25 cellular contexts compared by ENCODE assay signal in the genomic region with DNA sequence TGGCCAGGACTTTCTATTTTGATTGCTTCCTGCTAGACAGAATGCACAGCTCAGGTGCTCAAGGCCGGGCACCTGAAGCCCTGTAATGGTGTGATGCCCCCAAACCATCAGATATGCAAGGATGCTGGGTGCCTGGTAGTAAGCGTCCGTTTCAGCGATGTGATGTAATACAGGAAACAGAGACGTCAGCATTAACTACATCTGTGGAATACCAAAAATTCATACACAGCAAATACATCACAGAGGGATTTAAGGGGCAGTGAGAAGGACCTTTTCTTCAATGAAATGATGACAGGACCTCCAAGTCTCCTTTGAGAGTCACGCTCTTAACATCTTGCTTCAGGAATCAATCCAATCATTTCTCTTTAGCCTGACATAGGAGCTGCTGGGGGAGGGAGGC.
DNase-seq lines count a peak whose midpoint lies in the region; ATAC-seq, FAIRE-seq and TF ChIP-seq lines count a peak whose summit lies in the region.
"Had no signal": no experiment of that assay in that cellular context is flagged by ENCODE, and none has a peak within 500 bp of the region (broad histone marks: within the 10 kb centered on the region; RNA-seq: fewer than 3 reads in every experiment).

No MANE protein-coding gene starts in this region.

- no peak overlapping the region for H2AK5ac ChIP-seq in neuronal stem cell (ENCODE audit: low read depth, low read length)

- no peaks in the 10 kb centered on the region for H3K79me2 ChIP-seq in HepG2 (ENCODE audit: insufficient read depth, low read length)
- no peaks in the 10 kb centered on the region for H3K79me2 ChIP-seq in K562 (ENCODE audit: control insufficient read depth, insufficient read depth, low read length)

- TF ChIP-seq RAD21 in HepG2 (CRISPR knock-in tag; IDR thresholded peaks at IDR 0.05): no peak
- no peak for TF ChIP-seq RAD21 in K562 (CRISPR knock-in tag; conservative IDR thresholded peaks at IDR 0.05 in 1 of 2, IDR thresholded peaks at IDR 0.05 in 1 of 2)

- FAIRE-seq in HepG2 (lab: Jason Lieb, UNC) (no peak), K562 (lab: Jason Lieb, UNC) (no peak)
- FAIRE-seq: GM12878, GM12892, GM18507 had no signal

- no peak overlapping the region for H3K4me2 ChIP-seq in HepG2 (ENCODE audit: low read depth, low read length)
- no peak overlapping the region for H3K4me2 ChIP-seq in K562 (ENCODE audit: insufficient read depth, low read length)
- H3K4me2 ChIP-seq in neuronal stem cell (ENCODE audit: insufficient read depth, low read length, poor library complexity, severe bottlenecking): no peak overlapping the region
- H3K4me2 ChIP-seq: BLaER1 had no signal

- H4K91ac ChIP-seq in neuronal stem cell (ENCODE audit: low read depth, low read length, poor library complexity): no peak overlapping the region

- H3K79me1 ChIP-seq in neuronal stem cell (ENCODE audit: low read depth, low read length): no peaks in the 10 kb centered on the region

- POLR2A ChIA-PET in HepG2 (lab: Yijun Ruan, JAX): no interaction called here
- POLR2A ChIA-PET in K562 (lab: Yijun Ruan, JAX): interaction anchor here (0.7 to 0.9 kb wide), 3 partner anchors 9 to 62 kb away, joined by 3 read pairs; no protein-coding TSS in a partner anchor

- H3K36me3 ChIP-seq in HepG2 (replicated peaks in 1 of 2; ENCODE audit: control insufficient read depth in 1 of 2, insufficient read depth in 2 of 2, low read length in 2 of 2) (peaks cover 0 to 1% of the 10 kb centered on the region in 2 experiments; a peak in 1 of 5 replicates), right lobe of liver (no peaks in the 10 kb centered on the region), K562 (ENCODE audit: control insufficient read depth, insufficient read depth, low read length) (no peaks in the 10 kb centered on the region), neuronal stem cell (replicated peaks in 1 of 2; ENCODE audit: control insufficient read depth in 2 of 2, insufficient read depth in 2 of 2, low read length in 2 of 2) (peaks cover 0 to 10% of the 10 kb centered on the region in 2 donors)
- H3K36me3 ChIP-seq: BE2C, BLaER1 had no signal

- no peak overlapping the region for H3K23ac ChIP-seq in neuronal stem cell (ENCODE audit: low read depth, low read length, poor library complexity)

- H4K8ac ChIP-seq in neuronal stem cell (ENCODE audit: low read depth, low read length): no peak overlapping the region

- intact Hi-C loops in HepG2 (cut with micrococcal nuclease; ENCODE audit: unreplicated experiment): no loop called here
- intact Hi-C loops in right lobe of liver (cut with DNase I): no loop called here
- intact Hi-C loops in K562 (cut with micrococcal nuclease): no loop called here

- peak overlapping the region; percentile 25 for H3K18ac ChIP-seq in neuronal stem cell (ENCODE audit: low read length)

- no peak overlapping the region for H3K4ac ChIP-seq in neuronal stem cell (ENCODE audit: low read length)

- in situ Hi-C loops in HepG2 (cut with HindIII; ENCODE audit: extremely low pct_ligation_motif_present, low pct_unique_long_range_greater_than_20kb) (no loop called here), K562 (cut with MboI) (no loop called here)

- H3K9ac ChIP-seq in HepG2 (ENCODE audit: insufficient read depth, low read depth, low read length) (no peak overlapping the region), K562 (ENCODE audit: insufficient read depth in 1 of 2, low read depth in 2 of 2, low read length in 2 of 2) (no peak overlapping the region), neuronal stem cell (ENCODE audit: low read depth, low read length, poor library complexity) (no peak overlapping the region)
- H3K9ac ChIP-seq: BLaER1 had no signal

- H3K9me3 ChIP-seq in HepG2 (ENCODE audit: low read length) (no peaks in the 10 kb centered on the region), right lobe of liver (no peaks in the 10 kb centered on the region), K562 (replicated peaks; ENCODE audit: control insufficient read depth, insufficient read depth, low read depth, low read length) (no peaks in the 10 kb centered on the region), neuronal stem cell (replicated peaks in 1 of 2; ENCODE audit: control insufficient read depth in 2 of 2, insufficient read depth in 1 of 2, low read depth in 1 of 2, low read length in 2 of 2) (no peaks in the 10 kb centered on the region)
- H3K9me3 ChIP-seq: BE2C, BLaER1 had no signal

- H2BK12ac ChIP-seq in neuronal stem cell (ENCODE audit: low read length): no peak overlapping the region

- no peak overlapping the region for H3K27ac ChIP-seq in HepG2 (ENCODE audit: extremely low read length, insufficient read depth, low read length)
- H3K27ac ChIP-seq in right lobe of liver: no peak overlapping the region
- no peak overlapping the region for H3K27ac ChIP-seq in K562 (ENCODE audit: extremely low read depth, low read depth, low read length)
- H3K27ac ChIP-seq in neuronal stem cell (replicated peaks; ENCODE audit: low read length): no peak overlapping the region
- H3K27ac ChIP-seq: 22Rv1, BLaER1 had no signal

- H3K4me3 ChIP-seq in HepG2 (replicated peaks in 1 of 3; ENCODE audit: insufficient read depth in 1 of 3, low read depth in 2 of 3, low read length in 3 of 3) (no peak overlapping the region), right lobe of liver (no peak overlapping the region), K562 (no peak overlapping the region), neuronal stem cell (ENCODE audit: low read length in 2 of 2) (no peak overlapping the region)
- H3K4me3 ChIP-seq: BLaER1, GM12878 had no signal

- no peak overlapping the region for H2BK5ac ChIP-seq in neuronal stem cell (ENCODE audit: low read length)

- TF ChIP-seq POLR2A in HepG2 (IDR thresholded peaks at IDR 0.05; ENCODE audit: insufficient read depth in 1 of 2, low read depth in 2 of 2, low read length in 2 of 2) (no peak), right lobe of liver (IDR thresholded peaks at IDR 0.05) (no peak), K562 (conservative IDR thresholded peaks at IDR 0.05) (no peak)

- CTCF ChIA-PET in HepG2 (lab: Yijun Ruan, JAX; ENCODE audit: low intra/inter-chr PET ratio, low total read pairs): no interaction called here
- CTCF ChIA-PET in K562 (lab: Yijun Ruan, JAX; ENCODE audit: low intra/inter-chr PET ratio): no interaction called here

- 98% methylated on average over 6 of the region's 6 CpGs for WGBS in HepG2 (ENCODE audit: low lambda C conversion rate)
- 83% methylated on average over 6 of the region's 6 CpGs for WGBS in right lobe of liver (ENCODE audit: insufficient coverage, low coverage, low lambda C conversion rate, missing lambda C conversion rate)
- 66% methylated on average over 6 of the region's 6 CpGs for WGBS in K562 (ENCODE audit: insufficient coverage, low coverage, missing lambda C conversion rate)
- WGBS in neuronal stem cell (ENCODE audit: extremely low coverage in 2 of 2, insufficient read length in 2 of 2, insufficient replicate concordance in 1 of 2), 2 donors: no CpG with 5 or more reads among the region's 6 CpGs

- no peak overlapping the region for H2BK120ac ChIP-seq in neuronal stem cell (ENCODE audit: low read depth, low read length)

- no peak overlapping the region for H2BK15ac ChIP-seq in neuronal stem cell (ENCODE audit: low read length)

- H3K14ac ChIP-seq in neuronal stem cell (ENCODE audit: low read length): no peak overlapping the region

- H3K27me3 ChIP-seq in HepG2 (ENCODE audit: control insufficient read depth in 1 of 2, insufficient read depth in 2 of 2, low read length in 2 of 2) (no peaks in the 10 kb centered on the region), right lobe of liver (no peaks in the 10 kb centered on the region), K562 (ENCODE audit: control insufficient read depth in 2 of 2, insufficient read depth in 2 of 2, low read length in 2 of 2) (no peaks in the 10 kb centered on the region), neuronal stem cell (ENCODE audit: control insufficient read depth in 3 of 3, insufficient read depth in 3 of 3, low read depth in 1 of 3, low read length in 3 of 3) (no peaks in the 10 kb centered on the region)
- H3K27me3 ChIP-seq: BE2C, BLaER1 had no signal

- TF ChIP-seq EP300 in HepG2 (IDR thresholded peaks at IDR 0.05; ENCODE audit: low read depth in 2 of 2, low read length in 2 of 2): no peak
- TF ChIP-seq EP300 in HepG2 (CRISPR knock-in tag; IDR thresholded peaks at IDR 0.05; ENCODE audit: borderline replicate concordance): no peak
- no peak for TF ChIP-seq EP300 in K562 (IDR thresholded peaks at IDR 0.05; ENCODE audit: low read length)

- TF ChIP-seq CTCF in HepG2 (CRISPR knock-in tag; IDR thresholded peaks at IDR 0.05) (no peak), right lobe of liver (IDR thresholded peaks at IDR 0.05) (no peak), K562 (IDR thresholded peaks at IDR 0.05 in 2 of 3, conservative IDR thresholded peaks at IDR 0.05 in 1 of 3; ENCODE audit: insufficient read depth in 2 of 3, low read depth in 1 of 3, low read length in 3 of 3) (no peak)

- ATAC-seq in HepG2: no peak
- ATAC-seq in right lobe of liver: no peak
- no peak for ATAC-seq in K562
- ATAC-seq in HG02610 (IDR thresholded peaks at IDR 0.05; ENCODE audit: unreplicated experiment): no peak
- ATAC-seq: GM12878 had no signal

- H3K4me1 ChIP-seq in HepG2 (ENCODE audit: insufficient read depth, low read length) (no peaks in the 10 kb centered on the region), right lobe of liver (no peaks in the 10 kb centered on the region), K562 (replicated peaks in 1 of 2; ENCODE audit: control insufficient read depth in 2 of 2, insufficient read depth in 2 of 2, low read length in 2 of 2) (no peaks in the 10 kb centered on the region), neuronal stem cell (ENCODE audit: control insufficient read depth in 2 of 2, insufficient read depth in 1 of 2, low read depth in 1 of 2, low read length in 2 of 2) (peaks cover 0 to 4% of the 10 kb centered on the region in 2 donors)
- H3K4me1 ChIP-seq: BE2C had no signal

- no TSS peak for BruUV-seq in HepG2 (replicated peaks; lab: Mats Ljungman, UMichigan)
- no TSS peak for BruUV-seq in K562 (replicated peaks; lab: Mats Ljungman, UMichigan)

- H4K20me1 ChIP-seq in HepG2 (ENCODE audit: insufficient read depth, low read length): no peaks in the 10 kb centered on the region
- no peaks in the 10 kb centered on the region for H4K20me1 ChIP-seq in K562 (replicated peaks; ENCODE audit: control insufficient read depth, insufficient read depth, low read length)
- H4K20me1 ChIP-seq: BLaER1 had no signal

- no peaks in the 10 kb centered on the region for H3K9me1 ChIP-seq in K562 (ENCODE audit: control insufficient read depth, insufficient read depth, low read length)

- no peak for DNase-seq in HepG2 (ENCODE audit: low spot score)
- no peak for DNase-seq in right lobe of liver
- no peak for DNase-seq in K562 (ENCODE audit: extremely low read depth in 1 of 4, low spot score in 3 of 4)
- DNase-seq in neuronal stem cell (ENCODE audit: low spot score): no peak
- no peak for DNase-seq in NCI-H345 treated with DMSO at 0.1 percent for 48 hours (lab: John Stamatoyannopoulos, UW; ENCODE audit: unreplicated experiment)
- DNase-seq: ACHN; BE2C; C1 segment of cervical spinal cord; CD4-positive, alpha-beta memory T cell; CD4-positive, CD25-positive, alpha-beta regulatory T cell; CD8-positive, alpha-beta memory T cell; COR-L47; DMS 273 treated with DMSO at 0.1 percent for 48 hours; DMS153; DMS53; DMS79; DND-41; EL; GDM1 had no signal

- no peak overlapping the region for H2AFZ ChIP-seq in HepG2 (ENCODE audit: low read length)
- no peak overlapping the region for H2AFZ ChIP-seq in K562 (ENCODE audit: low read depth, low read length)
- no peak overlapping the region for H2AFZ ChIP-seq in neuronal stem cell (ENCODE audit: low read length)

Comparison
In these comparisons a context has a peak if more than half of its experiments do, and no peak if none do; other contexts are left out.
1. Of the 241 proteins assayed by ChIP-seq in both HepG2 and K562: peak only in HepG2: MAFK; only in K562: MAFG; in both: MAFF; in neither: 238.